10 cellular contexts compared by ENCODE assay signal in genomic region chr22:24516301-24516737, GRCh38. TPM values are rescaled to one million over a fixed set of nuclear protein-coding genes. Genes with fewer than 3 reads are reported as not detected.
DNase-seq lines count a peak whose midpoint lies in the region; ATAC-seq, FAIRE-seq and TF ChIP-seq lines count a peak whose summit lies in the region.
"Had no signal": no experiment of that assay in that cellular context is flagged by ENCODE, and none has a peak within 500 bp of the region (broad histone marks: within the 10 kb centered on the region; RNA-seq: fewer than 3 reads in every experiment).

No MANE protein-coding gene starts in this region.

- no peaks in the 10 kb centered on the region for H3K36me3 Mint-ChIP-seq in mesothelial cell of epicardium
- H3K36me3 Mint-ChIP-seq: activated naive CD8-positive, alpha-beta T cell treated with anti-CD3 and anti-CD28 coated beads, Interleukin-2, amount 10 ng/mL, durations not matched to agents 7 days and 5 days had no signal

- no peak overlapping the region for H2AFZ ChIP-seq in mammary epithelial cell (ENCODE audit: low read depth, low read length)

- no peaks in the 10 kb centered on the region for H3K9me3 Mint-ChIP-seq in mesothelial cell of epicardium
- H3K9me3 Mint-ChIP-seq: activated naive CD8-positive, alpha-beta T cell treated with anti-CD3 and anti-CD28 coated beads, Interleukin-2, amount 10 ng/mL, durations not matched to agents 7 days and 5 days had no signal

- H3K27me3 Mint-ChIP-seq in mesothelial cell of epicardium (ENCODE audit: low read depth) = peaks cover 6% of the 10 kb centered on the region

- peak in 1 of 2 donors; percentile 2 for TF ChIP-seq CTCF in mammary epithelial cell (conservative IDR thresholded peaks at IDR 0.05 in 1 of 2, IDR thresholded peaks at IDR 0.05 in 1 of 2; ENCODE audit: extremely low read depth in 1 of 2, insufficient read depth in 1 of 2, low read depth in 1 of 2, low read length in 2 of 2)
- no peak for TF ChIP-seq CTCF in mesothelial cell of epicardium (IDR thresholded peaks at IDR 0.05; ENCODE audit: unreplicated experiment)

- H3K4me3 Mint-ChIP-seq in mesothelial cell of epicardium = no peak overlapping the region
- H3K4me3 Mint-ChIP-seq: activated naive CD8-positive, alpha-beta T cell treated with anti-CD3 and anti-CD28 coated beads, Interleukin-2, amount 10 ng/mL, durations not matched to agents 7 days and 5 days had no signal

- peak overlapping the region; percentile 87 for H3K27ac Mint-ChIP-seq in mesothelial cell of epicardium
- H3K27ac Mint-ChIP-seq: activated naive CD8-positive, alpha-beta T cell treated with anti-CD3 and anti-CD28 coated beads, Interleukin-2, amount 10 ng/mL, durations not matched to agents 7 days and 5 days had no signal

- 0% methylated on average over 2 of the region's 3 CpGs for WGBS in mammary epithelial cell (ENCODE audit: low coverage, missing lambda C conversion rate)

- H3K27me3 ChIP-seq in mammary epithelial cell (ENCODE audit: insufficient read depth, low read length) = no peaks in the 10 kb centered on the region

- peaks cover 6% of the 10 kb centered on the region for H3K4me1 ChIP-seq in mammary epithelial cell (ENCODE audit: insufficient read depth, low read length)

- no peak overlapping the region for H3K4me3 ChIP-seq in mammary epithelial cell (replicated peaks in 1 of 3; ENCODE audit: insufficient read depth in 1 of 3, low read depth in 2 of 3, low read length in 3 of 3)

- intact Hi-C loops in mammary epithelial cell (cut with micrococcal nuclease) = no loop called here
- intact Hi-C loops in Right ventricle myocardium superior (cut with DNase I) = loop anchor here (10.0 kb wide), 1 partner anchor 192 kb away; no protein-coding TSS in a partner anchor

- no peaks in the 10 kb centered on the region for H3K79me2 ChIP-seq in mammary epithelial cell (ENCODE audit: insufficient read depth, low read length)

- H3K36me3 ChIP-seq in mammary epithelial cell (ENCODE audit: insufficient read depth, low read length) = no peaks in the 10 kb centered on the region

- no TSS peak for BruUV-seq in mammary epithelial cell (replicated peaks; lab: Mats Ljungman, UMichigan)

- no peak overlapping the region for H3K27ac ChIP-seq in mammary epithelial cell (ENCODE audit: insufficient read depth, low read depth, low read length)

- DNase-seq in AG20443 (ENCODE audit: low spot score) (peak; percentile 90), HTR-8/SVneo (ENCODE audit: insufficient read length, low spot score) (peak; percentile 58), mammary epithelial cell (peak; percentile 63), mesothelial cell of epicardium (ENCODE audit: low spot score in 2 of 2, unreplicated experiment in 2 of 2) (peak in 1 of 2 experiments; percentile 53), middle frontal gyrus (ENCODE audit: extremely low spot score, low spot score) (no peak), Right ventricle myocardium superior (no peak)
- DNase-seq: activated naive CD8-positive, alpha-beta T cell treated with anti-CD3 and anti-CD28 coated beads, Interleukin-2, amount 10 ng/mL, durations not matched to agents 7 days and 5 days; DND-41 had no signal

- H3K4me2 ChIP-seq in mammary epithelial cell (ENCODE audit: insufficient read depth, low read depth, low read length) = no peak overlapping the region

- ATAC-seq in HG02763 (IDR thresholded peaks at IDR 0.05; ENCODE audit: unreplicated experiment) (no peak), HG03442 (IDR thresholded peaks at IDR 0.05; ENCODE audit: unreplicated experiment) (no peak), Right ventricle myocardium superior (ENCODE audit: poor library complexity) (no peak)

- peaks cover 21% of the 10 kb centered on the region for H3K4me1 Mint-ChIP-seq in mesothelial cell of epicardium

- no peaks in the 10 kb centered on the region for H3K9me3 ChIP-seq in mammary epithelial cell (replicated peaks; ENCODE audit: insufficient read depth, low read length)

- dilution Hi-C loops in mammary epithelial cell (cut with HindIII; ENCODE audit: low sequenced_read_pairs) = loop anchor here (10.0 kb wide), 1 partner anchor 232 kb away; no protein-coding TSS in a partner anchor

- no peaks in the 10 kb centered on the region for H4K20me1 ChIP-seq in mammary epithelial cell (ENCODE audit: insufficient read depth, low read length)

- no peak for FAIRE-seq in HTR-8/SVneo (lab: Jason Lieb, UNC)

- in situ Hi-C loops in mammary epithelial cell (cut with MboI; ENCODE audit: low sequenced_read_pairs in 2 of 2) = no loop called here

- no peak overlapping the region for H3K9ac ChIP-seq in mammary epithelial cell (ENCODE audit: insufficient read depth, low read length)

- CTCF ChIA-PET in mammary epithelial cell (lab: Charles Lee; ENCODE audit: low non-redundant PET) = no interaction called here

RNA-seq across cellular contexts. Expression of gene UPB1, which starts 21.2 kb away (rescaled TPM):
- total RNA-seq in mammary epithelial cell = not detected
- not detected for polyA plus RNA-seq in mammary epithelial cell
- polyA minus RNA-seq in mammary epithelial cell = not detected
- total RNA-seq in mesothelial cell of epicardium = 1.3 to 1.5 TPM (median 1.3 TPM) in 3 replicates
- total RNA-seq in Right ventricle myocardium superior = 1.7 TPM

RNA-seq across cellular contexts. Expression of gene GUCD1, which starts 38.6 kb away (rescaled TPM):
- total RNA-seq in mammary epithelial cell = 10 to 100 TPM; 60.9 to 98.7 TPM
- 88.8 TPM for polyA plus RNA-seq in mammary epithelial cell
- polyA minus RNA-seq in mammary epithelial cell = 60.4 TPM
- total RNA-seq in mesothelial cell of epicardium = 79.4 to 83.6 TPM (median 83.2 TPM) in 3 replicates
- 291 TPM for total RNA-seq in Right ventricle myocardium superior

RNA-seq across cellular contexts. Expression of gene SNRPD3, which starts 39.5 kb away (rescaled TPM):
- total RNA-seq in mammary epithelial cell = 10 to 100 TPM; 74.8 to 99.7 TPM
- polyA plus RNA-seq in mammary epithelial cell = 358 TPM
- 282 TPM for polyA minus RNA-seq in mammary epithelial cell
- 95.1 to 110 TPM (median 102 TPM) in 3 replicates for total RNA-seq in mesothelial cell of epicardium
- 63.1 TPM for total RNA-seq in Right ventricle myocardium superior

Comparison
In these comparisons a context has a peak if more than half of its experiments do, and no peak if none do; other contexts are left out.
1. DNase-seq: peak in AG20443 (single experiment), HTR-8/SVneo (single experiment) and mammary epithelial cell (single experiment); none in middle frontal gyrus (single experiment) and Right ventricle myocardium superior (single experiment).